In the genomic region with DNA sequence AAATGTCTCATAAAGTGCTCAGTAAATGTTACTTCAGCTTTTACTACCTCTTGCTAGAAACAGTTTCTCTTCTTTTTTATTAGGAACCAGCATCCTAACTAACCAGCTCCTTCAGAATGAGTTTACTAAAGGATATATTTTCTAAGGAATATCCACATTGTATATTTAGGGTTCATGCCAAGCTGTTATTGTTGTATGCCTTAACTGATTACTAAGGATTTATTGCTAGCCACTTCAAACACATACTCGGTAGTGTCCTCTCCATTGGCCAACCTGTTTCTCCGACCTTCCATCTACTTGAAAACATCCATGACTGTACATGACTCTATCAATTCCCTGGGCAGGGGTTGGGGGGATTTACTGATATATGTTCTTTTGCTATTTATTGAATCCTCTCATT, we compare ENCODE assay signal across 28 cellular contexts.
"Had no signal": no experiment of that assay in that cellular context is flagged by ENCODE, and none has a peak within 500 bp of the region (broad histone marks: within the 10 kb centered on the region; RNA-seq: fewer than 3 reads in every experiment).

No MANE protein-coding gene starts in this region.

- ATAC-seq: natural killer cell; psoas muscle; right cardiac atrium; right lobe of liver; stimulated activated effector memory CD8-positive, alpha-beta T cell treated with anti-CD3 and anti-CD28 coated beads, Interleukin-12 subunit alpha, Interleukin-12 subunit beta, amount 100 ng/mL, for 72 hours; stimulated activated naive B cell treated with anti-CD40 and anti-IgM and Interleukin-4, amounts not matched to agents 10 μg/mL and 1 μg/mL and 100 μg/mL, for 72 hours; upper lobe of right lung had no signal

- H3K4me3 Mint-ChIP-seq: natural killer cell; nephron; neural progenitor cell; stimulated activated effector memory CD8-positive, alpha-beta T cell treated with anti-CD3 and anti-CD28 coated beads, Interleukin-12 subunit alpha, Interleukin-12 subunit beta, amount 100 ng/mL, for 72 hours; stimulated activated naive B cell treated with anti-CD40 and anti-IgM and Interleukin-4, amounts not matched to agents 10 μg/mL and 1 μg/mL and 100 μg/mL, for 72 hours; stimulated activated naive CD8-positive, alpha-beta T cell treated with anti-CD3 and anti-CD28 coated beads, Interleukin-15, Interleukin-2, amounts not matched to agents 100 ng/mL and 50 ng/mL, for 24 hours; type B pancreatic cell had no signal

- H3K4me3 ChIP-seq: neural progenitor cell, ovary, psoas muscle, right lobe of liver, sigmoid colon, stomach, thoracic aorta, thyroid gland, tibial nerve, upper lobe of right lung, uterus had no signal

- H3K27ac ChIP-seq: neural progenitor cell, ovary, parathyroid adenoma, psoas muscle, right lobe of liver, sigmoid colon, stomach, thoracic aorta, thyroid gland, tibial nerve, upper lobe of right lung, uterus had no signal

- DNase-seq: natural killer cell; occipital lobe; ovary; posterior cingulate gyrus; psoas muscle; right cardiac atrium; right lobe of liver; sigmoid colon; small intestine; stimulated activated CD4-positive, alpha-beta T cell treated with anti-CD3 and anti-CD28 coated beads, Interleukin-15, amount 100 ng/mL, for 24 hours; stimulated activated CD4-positive, alpha-beta T cell treated with anti-CD3 and anti-CD28 coated beads, Interleukin-2, amount 100 ng/mL, for 24 hours; stimulated activated CD4-positive, alpha-beta T cell treated with anti-CD3 and anti-CD28 coated beads, Interleukin-2, amount 100 ng/mL, for 48 hours; stimulated activated CD4-positive, alpha-beta T cell treated with anti-CD3 and anti-CD28 coated beads, Interleukin-4, amount 100 ng/mL, for 24 hours; stimulated activated naive B cell treated with anti-CD40 and anti-IgM and Interleukin-4, amounts not matched to agents 10 μg/mL and 1 μg/mL and 100 μg/mL, for 72 hours; stimulated activated naive CD4-positive, alpha-beta T cell treated with Interleukin-2 at 50 U/mL for 16 hours; stomach; thyroid gland; upper lobe of right lung; uterus had no signal

- H3K27me3 Mint-ChIP-seq: progenitor cell of endocrine pancreas; stimulated activated naive B cell treated with anti-CD40 and anti-IgM and Interleukin-4, amounts not matched to agents 10 μg/mL and 1 μg/mL and 100 μg/mL, for 72 hours; stimulated activated naive CD8-positive, alpha-beta T cell treated with anti-CD3 and anti-CD28 coated beads, Interleukin-15, Interleukin-2, amounts not matched to agents 100 ng/mL and 50 ng/mL, for 24 hours; type B pancreatic cell had no signal

- FAIRE-seq: small intestine had no signal

- H3K27ac Mint-ChIP-seq: natural killer cell; nephron; neural progenitor cell; progenitor cell of endocrine pancreas; stimulated activated effector memory CD8-positive, alpha-beta T cell treated with anti-CD3 and anti-CD28 coated beads, Interleukin-12 subunit alpha, Interleukin-12 subunit beta, amount 100 ng/mL, for 72 hours; stimulated activated naive B cell treated with anti-CD40 and anti-IgM and Interleukin-4, amounts not matched to agents 10 μg/mL and 1 μg/mL and 100 μg/mL, for 72 hours; stimulated activated naive CD8-positive, alpha-beta T cell treated with anti-CD3 and anti-CD28 coated beads, Interleukin-15, Interleukin-2, amounts not matched to agents 100 ng/mL and 50 ng/mL, for 24 hours; type B pancreatic cell had no signal

- H3K36me3 Mint-ChIP-seq: natural killer cell; neural progenitor cell; stimulated activated effector memory CD8-positive, alpha-beta T cell treated with anti-CD3 and anti-CD28 coated beads, Interleukin-12 subunit alpha, Interleukin-12 subunit beta, amount 100 ng/mL, for 72 hours; stimulated activated naive B cell treated with anti-CD40 and anti-IgM and Interleukin-4, amounts not matched to agents 10 μg/mL and 1 μg/mL and 100 μg/mL, for 72 hours; type B pancreatic cell had no signal

- H3K9me3 Mint-ChIP-seq: neural progenitor cell, type B pancreatic cell had no signal

- H3K79me2 ChIP-seq: parathyroid adenoma had no signal

- H3K4me1 Mint-ChIP-seq: natural killer cell; nephron; neural progenitor cell; stimulated activated effector memory CD8-positive, alpha-beta T cell treated with anti-CD3 and anti-CD28 coated beads, Interleukin-12 subunit alpha, Interleukin-12 subunit beta, amount 100 ng/mL, for 72 hours; stimulated activated naive B cell treated with anti-CD40 and anti-IgM and Interleukin-4, amounts not matched to agents 10 μg/mL and 1 μg/mL and 100 μg/mL, for 72 hours had no signal

- H3K9me3 ChIP-seq: ovary, psoas muscle, right lobe of liver, sigmoid colon, stomach, thoracic aorta, thyroid gland, tibial nerve, upper lobe of right lung, uterus had no signal

- H2AFZ ChIP-seq: neural progenitor cell, parathyroid adenoma had no signal

- H3K4me1 ChIP-seq: neural progenitor cell, parathyroid adenoma, psoas muscle, right lobe of liver, sigmoid colon, stomach, thyroid gland, tibial nerve, upper lobe of right lung, uterus had no signal

- H3K9ac ChIP-seq: neural progenitor cell, parathyroid adenoma had no signal

- H3K4me2 ChIP-seq: neural progenitor cell had no signal

- H3K27me3 ChIP-seq: neural progenitor cell, ovary, right lobe of liver, sigmoid colon, stomach, thyroid gland, tibial nerve, upper lobe of right lung, uterus had no signal

- H3K36me3 ChIP-seq: neural progenitor cell, ovary, right lobe of liver, sigmoid colon, stomach, thoracic aorta, thyroid gland, tibial nerve, upper lobe of right lung, uterus had no signal
